In genomic region chr19:30862876-30863275, GRCh38 we compare ENCODE assay signal across 29 cellular contexts.
"Had no signal": no experiment of that assay in that cellular context is flagged by ENCODE, and none has a peak within 500 bp of the region (broad histone marks: within the 10 kb centered on the region; RNA-seq: fewer than 3 reads in every experiment).

No MANE protein-coding gene starts in this region.

- H3K9me3 Mint-ChIP-seq: activated naive CD8-positive, alpha-beta T cell treated with anti-CD3 and anti-CD28 coated beads, Interleukin-2, amount 50 U/mL, for 24 hours had no signal

- H3K4me1 Mint-ChIP-seq: activated CD4-positive, alpha-beta memory T cell treated with anti-CD3 and anti-CD28 coated beads, Interleukin-2, amount 10 ng/mL, durations not matched to agents 7 days and 5 days; activated CD4-positive, alpha-beta T cell treated with anti-CD3 and anti-CD28 coated beads for 36 hours; activated naive CD8-positive, alpha-beta T cell treated with anti-CD3 and anti-CD28 coated beads, Interleukin-2, amount 50 U/mL, for 24 hours had no signal

- H3K4me3 ChIP-seq: ascending aorta, body of pancreas, MG63, SJCRH30 had no signal

- H3K4me1 ChIP-seq: ascending aorta, body of pancreas, SJCRH30 had no signal

- H3K9me3 ChIP-seq: ascending aorta, body of pancreas had no signal

- H3K27me3 ChIP-seq: ascending aorta, body of pancreas, MG63, SJCRH30 had no signal

- H3K36me3 ChIP-seq: ascending aorta, MG63, SJCRH30, WERI-Rb-1 had no signal

- H3K4me3 Mint-ChIP-seq: activated CD4-positive, alpha-beta memory T cell treated with anti-CD3 and anti-CD28 coated beads, Interleukin-2, amount 10 ng/mL, durations not matched to agents 7 days and 5 days; activated CD4-positive, alpha-beta T cell treated with anti-CD3 and anti-CD28 coated beads for 36 hours; activated naive CD8-positive, alpha-beta T cell treated with anti-CD3 and anti-CD28 coated beads, Interleukin-2, amount 50 U/mL, for 24 hours; activated T-cell treated with anti-CD3 and anti-CD28 coated beads, Interleukin-2, amount 50 U/mL, for 4 hours had no signal

- DNase-seq: activated CD4-positive, alpha-beta memory T cell treated with anti-CD3 and anti-CD28 coated beads, Interleukin-2, amount 10 ng/mL, durations not matched to agents 7 days and 5 days; activated CD4-positive, alpha-beta T cell treated with anti-CD3 and anti-CD28 coated beads for 36 hours; activated CD4-positive, alpha-beta T cell treated with anti-CD3 and anti-CD28 coated beads, Interleukin-2, amount 50 U/mL, for 1 hour; activated effector memory CD4-positive, alpha-beta T cell treated with anti-CD3 and anti-CD28 coated beads, Interleukin-2, amount 50 U/mL, for 16 hours; activated naive CD4-positive, alpha-beta T cell treated with Interleukin-2 at 50 U/mL for 16 hours; activated naive CD8-positive, alpha-beta T cell treated with anti-CD3 and anti-CD28 coated beads, Interleukin-2, amount 50 U/mL, for 24 hours; activated T-cell treated with anti-CD3 and anti-CD28 coated beads, Interleukin-2, amount 50 U/mL, for 4 hours; amniotic stem cell; body of pancreas; MG63; NCI-H1092 treated with DMSO at 0.1 percent for 48 hours; NCI-H1417 treated with DMSO at 0.1 percent for 48 hours; NCI-H1694; NCI-H2029; NCI-H2107; NCI-H345; NCI-H510A; NCI-H526 treated with DMSO at 0.1 percent for 48 hours; NK-92 treated with Interleukin-12 subunit alpha and Interleukin-12 subunit beta, amount 100 ng/mL, for 24 hours; OCI-M1; Right ventricle myocardium superior; SJCRH30; SK-N-SH; T-helper 1 cell; WERI-Rb-1 had no signal

- H3K27me3 Mint-ChIP-seq: activated CD4-positive, alpha-beta memory T cell treated with anti-CD3 and anti-CD28 coated beads, Interleukin-2, amount 10 ng/mL, durations not matched to agents 7 days and 5 days had no signal

- H3K27ac ChIP-seq: ascending aorta, body of pancreas, RWPE1, SJCRH30, WERI-Rb-1 had no signal

- ATAC-seq: activated CD4-positive, alpha-beta T cell treated with anti-CD3 and anti-CD28 coated beads for 36 hours; activated naive CD4-positive, alpha-beta T cell treated with anti-CD3 and anti-CD28 coated beads, Interleukin-2, amount 50 U/mL, for 72 hours; activated naive CD8-positive, alpha-beta T cell treated with anti-CD3 and anti-CD28 coated beads, Interleukin-2, amount 50 U/mL, for 24 hours; activated T-cell treated with anti-CD3 and anti-CD28 coated beads, Interleukin-2, amount 50 U/mL, for 4 hours; body of pancreas; Panc1 had no signal

- H3K27ac Mint-ChIP-seq: activated CD4-positive, alpha-beta memory T cell treated with anti-CD3 and anti-CD28 coated beads, Interleukin-2, amount 10 ng/mL, durations not matched to agents 7 days and 5 days; activated CD4-positive, alpha-beta T cell treated with anti-CD3 and anti-CD28 coated beads for 36 hours; activated naive CD4-positive, alpha-beta T cell treated with anti-CD3 and anti-CD28 coated beads, Interleukin-2, amount 50 U/mL, for 72 hours; activated naive CD8-positive, alpha-beta T cell treated with anti-CD3 and anti-CD28 coated beads, Interleukin-2, amount 50 U/mL, for 24 hours had no signal
